In genomic region chr7:130902755-130903357, GRCh38 we compare ENCODE assay signal across 11 cellular contexts.
A peak's percentile ranks its signal among the peaks of the same experiment; 100 is the strongest.
DNase-seq lines count a peak whose midpoint lies in the region; ATAC-seq, FAIRE-seq and TF ChIP-seq lines count a peak whose summit lies in the region.
"Had no signal": no experiment of that assay in that cellular context is flagged by ENCODE, and none has a peak within 500 bp of the region (broad histone marks: within the 10 kb centered on the region; RNA-seq: fewer than 3 reads in every experiment).

No MANE protein-coding gene starts in this region.

- H3K4me1 Mint-ChIP-seq in astrocyte (ENCODE audit: low read depth, unreplicated experiment): peaks cover 86% of the 10 kb centered on the region
- H3K4me1 Mint-ChIP-seq in memory B cell: peaks cover 48% of the 10 kb centered on the region

- no peak overlapping the region for H2AFZ ChIP-seq in astrocyte (ENCODE audit: low read depth, low read length)

- no peak overlapping the region for H3K4me3 ChIP-seq in heart right ventricle
- peak overlapping the region; percentile 11 for H3K4me3 ChIP-seq in astrocyte (ENCODE audit: insufficient read depth, low read depth, low read length)
- H3K4me3 ChIP-seq in upper lobe of right lung: no peak overlapping the region

- no peak for FAIRE-seq in astrocyte (lab: Jason Lieb, UNC)

- H3K27ac Mint-ChIP-seq in astrocyte (ENCODE audit: unreplicated experiment) (peak overlapping the region; percentile 100), memory B cell (peak overlapping the region; percentile 60)

- ATAC-seq in heart right ventricle (no peak), memory B cell (ENCODE audit: low read depth) (no peak), upper lobe of right lung (no peak), GM21381 (IDR thresholded peaks at IDR 0.05; ENCODE audit: unreplicated experiment) (no peak)

- H3K4me2 ChIP-seq in astrocyte (ENCODE audit: low read length): peak overlapping the region; percentile 83

- H3K36me3 ChIP-seq in heart right ventricle (peaks cover 0 to 59% (median 0%) of the 10 kb centered on the region in 9 donors), astrocyte (ENCODE audit: insufficient read depth, low read length) (peaks cover 34% of the 10 kb centered on the region), upper lobe of right lung (peaks cover 30% of the 10 kb centered on the region)

- H3K4me3 Mint-ChIP-seq in astrocyte (ENCODE audit: unreplicated experiment): peak overlapping the region; percentile 36
- H3K4me3 Mint-ChIP-seq in memory B cell: no peak overlapping the region

- H3K9ac ChIP-seq in astrocyte (ENCODE audit: low read length): peak overlapping the region; percentile 80

- TF ChIP-seq CTCF in heart right ventricle (IDR thresholded peaks at IDR 0.05) (no peak), astrocyte (IDR thresholded peaks at IDR 0.05; ENCODE audit: insufficient read depth, low read depth, low read length) (no peak), upper lobe of right lung (IDR thresholded peaks at IDR 0.05) (no peak)

- H3K27me3 ChIP-seq in heart right ventricle (no peaks in the 10 kb centered on the region), astrocyte (ENCODE audit: insufficient read depth, low read length) (no peaks in the 10 kb centered on the region), upper lobe of right lung (no peaks in the 10 kb centered on the region)

- peaks cover 56% of the 10 kb centered on the region for H4K20me1 ChIP-seq in astrocyte (ENCODE audit: insufficient read depth, low read length)

- peaks cover 16 to 81% (median 62%) of the 10 kb centered on the region in 9 donors for H3K4me1 ChIP-seq in heart right ventricle
- peaks cover 84% of the 10 kb centered on the region for H3K4me1 ChIP-seq in astrocyte (ENCODE audit: insufficient read depth, low read length)
- H3K4me1 ChIP-seq in upper lobe of right lung: peaks cover 64% of the 10 kb centered on the region

- 87 to 96% methylated on average over 3 of the region's 3 CpGs for WGBS in heart right ventricle, 2 donors

- H3K9me3 Mint-ChIP-seq in astrocyte (ENCODE audit: unreplicated experiment): no peaks in the 10 kb centered on the region
- no peaks in the 10 kb centered on the region for H3K9me3 Mint-ChIP-seq in memory B cell

- intact Hi-C loops in heart right ventricle (cut with DNase I) (loop anchor here in 1 of 10 donors (5.0 kb wide), 1 partner anchor 99 kb away; no protein-coding TSS in a partner anchor), cardiac septum (cut with DNase I) (no loop called here), upper lobe of right lung (cut with DNase I) (no loop called here)

- no peaks in the 10 kb centered on the region for H3K9me3 ChIP-seq in heart right ventricle
- no peaks in the 10 kb centered on the region for H3K9me3 ChIP-seq in astrocyte (ENCODE audit: insufficient read depth, low read depth, low read length)
- H3K9me3 ChIP-seq in upper lobe of right lung: no peaks in the 10 kb centered on the region

- DNase-seq in heart right ventricle (no peak), cardiac septum (ENCODE audit: low spot score) (no peak), astrocyte (ENCODE audit: low read depth) (no peak), memory B cell (ENCODE audit: low spot score in 2 of 2) (no peak), upper lobe of right lung (no peak), NCI-H82 treated with DMSO at 0.1 percent for 48 hours (lab: John Stamatoyannopoulos, UW; ENCODE audit: unreplicated experiment) (no peak), globus pallidus (ENCODE audit: low spot score) (no peak)
- DNase-seq: central memory CD4-positive, alpha-beta T cell; NCI-H1048; stimulated activated CD4-positive, alpha-beta T cell treated with anti-CD3 and anti-CD28 coated beads, Interleukin-4, amount 100 ng/mL, for 4 hours had no signal

- H3K27me3 Mint-ChIP-seq in astrocyte (ENCODE audit: low read depth, unreplicated experiment) (no peaks in the 10 kb centered on the region), memory B cell (no peaks in the 10 kb centered on the region)

- H3K36me3 Mint-ChIP-seq in astrocyte (ENCODE audit: low read depth, unreplicated experiment) (peaks cover 26% of the 10 kb centered on the region), memory B cell (peaks cover 12% of the 10 kb centered on the region)

- H3K27ac ChIP-seq in heart right ventricle (peak overlapping the region in 8 of 10 donors; percentile 54 to 80 (median 68)), astrocyte (ENCODE audit: low read depth, low read length) (peak overlapping the region; percentile 99), upper lobe of right lung (peak overlapping the region; percentile 63)

- H3K79me2 ChIP-seq in astrocyte (ENCODE audit: insufficient read depth, low read length): peaks cover 99% of the 10 kb centered on the region
